In the genomic region with DNA sequence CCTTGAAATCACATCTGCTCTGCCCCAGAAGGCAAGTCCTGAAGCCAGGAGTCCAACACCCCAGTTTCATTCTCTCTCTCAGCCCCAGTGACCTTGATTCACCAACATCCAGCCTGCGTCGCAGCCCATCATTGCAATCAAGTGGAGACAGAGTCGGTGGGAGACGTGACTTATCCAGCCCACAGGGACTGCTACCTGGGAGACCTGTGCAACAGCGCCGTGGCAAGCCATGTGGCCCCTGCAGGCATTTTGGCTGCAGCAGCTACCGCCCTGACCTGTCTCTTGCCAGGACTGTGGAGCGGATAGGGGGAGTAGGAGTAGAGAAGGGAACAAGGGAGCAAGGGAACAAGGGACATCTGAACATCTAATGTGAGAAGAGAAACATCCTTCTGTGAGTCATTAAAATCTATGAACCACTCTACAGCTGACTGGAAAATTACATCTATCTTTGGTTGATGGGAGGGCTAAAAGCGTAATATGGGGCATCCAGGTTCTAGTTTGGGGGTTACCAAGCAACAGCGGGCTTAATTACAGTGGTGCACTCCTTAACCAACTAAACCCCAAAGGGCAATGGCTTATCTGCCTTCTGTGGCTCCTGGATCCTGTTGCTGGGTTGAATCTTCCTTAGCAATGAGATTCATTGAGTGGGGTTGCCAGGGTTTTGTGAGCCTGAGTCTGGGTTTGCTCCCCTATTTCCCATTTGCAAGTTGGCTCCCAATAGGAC, we compare ENCODE assay signal across 1 cellular context.
TF ChIP-seq lines count a peak whose summit lies in the region.

No MANE protein-coding gene starts in this region.

TF ChIP-seq in HepG2, 621 proteins besides CTCF, POLR2A, EP300 and RAD21 (continued from another document):
- TF ChIP-seq, protein P1, sequence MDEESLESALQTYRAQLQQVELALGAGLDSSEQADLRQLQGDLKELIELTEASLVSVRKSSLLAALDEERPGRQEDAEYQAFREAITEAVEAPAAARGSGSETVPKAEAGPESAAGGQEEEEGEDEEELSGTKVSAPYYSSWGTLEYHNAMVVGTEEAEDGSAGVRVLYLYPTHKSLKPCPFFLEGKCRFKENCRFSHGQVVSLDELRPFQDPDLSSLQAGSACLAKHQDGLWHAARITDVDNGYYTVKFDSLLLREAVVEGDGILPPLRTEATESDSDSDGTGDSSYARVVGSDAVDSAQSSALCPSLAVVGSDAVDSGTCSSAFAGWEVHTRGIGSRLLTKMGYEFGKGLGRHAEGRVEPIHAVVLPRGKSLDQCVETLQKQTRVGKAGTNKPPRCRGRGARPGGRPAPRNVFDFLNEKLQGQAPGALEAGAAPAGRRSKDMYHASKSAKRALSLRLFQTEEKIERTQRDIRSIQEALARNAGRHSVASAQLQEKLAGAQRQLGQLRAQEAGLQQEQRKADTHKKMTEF (CRISPR knock-in tag; IDR thresholded peaks at IDR 0.05) = peak; percentile 50; the same call in 1 of the 2 replicates
- TF ChIP-seq ZFP1 (CRISPR knock-in tag; IDR thresholded peaks at IDR 0.05) = 0 out of 2 replicates have a peak, but pooled peaks have one; percentile 37
- TF ChIP-seq STAG1 (CRISPR knock-in tag; IDR thresholded peaks at IDR 0.05) = peak; percentile 77
- peak; percentile 40; the same call in 1 of the 2 replicates for TF ChIP-seq ZNF768 (CRISPR knock-in tag; IDR thresholded peaks at IDR 0.05)
- TF ChIP-seq EZH2 (conservative IDR thresholded peaks at IDR 0.05; ENCODE audit: low read depth, low read length) = 0 out of 2 replicates have a peak, but pooled peaks have one; percentile 45
- TF ChIP-seq MXI1 (IDR thresholded peaks at IDR 0.05; ENCODE audit: borderline replicate concordance, low read depth, low read length) = peak; percentile 55; the same call in 1 of the 3 replicates
- peak; percentile 27 for TF ChIP-seq SKI (IDR thresholded peaks at IDR 0.05; ENCODE audit: partially characterized antibody)
- TF ChIP-seq HNRNPLL (IDR thresholded peaks at IDR 0.05; ENCODE audit: low read depth, low read length, poor library complexity, severe bottlenecking) = peak; percentile 27
- TF ChIP-seq, protein P2, sequence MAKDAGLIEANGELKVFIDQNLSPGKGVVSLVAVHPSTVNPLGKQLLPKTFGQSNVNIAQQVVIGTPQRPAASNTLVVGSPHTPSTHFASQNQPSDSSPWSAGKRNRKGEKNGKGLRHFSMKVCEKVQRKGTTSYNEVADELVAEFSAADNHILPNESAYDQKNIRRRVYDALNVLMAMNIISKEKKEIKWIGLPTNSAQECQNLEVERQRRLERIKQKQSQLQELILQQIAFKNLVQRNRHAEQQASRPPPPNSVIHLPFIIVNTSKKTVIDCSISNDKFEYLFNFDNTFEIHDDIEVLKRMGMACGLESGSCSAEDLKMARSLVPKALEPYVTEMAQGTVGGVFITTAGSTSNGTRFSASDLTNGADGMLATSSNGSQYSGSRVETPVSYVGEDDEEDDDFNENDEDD (CRISPR knock-in tag; IDR thresholded peaks at IDR 0.05; ENCODE audit: borderline replicate concordance) = peak; percentile 37; the same call in 1 of the 2 replicates
- peak; percentile 79; the same call in 1 of the 2 replicates for TF ChIP-seq ZNF614 (CRISPR knock-in tag; IDR thresholded peaks at IDR 0.05; ENCODE audit: borderline replicate concordance)
- TF ChIP-seq, protein P3, sequence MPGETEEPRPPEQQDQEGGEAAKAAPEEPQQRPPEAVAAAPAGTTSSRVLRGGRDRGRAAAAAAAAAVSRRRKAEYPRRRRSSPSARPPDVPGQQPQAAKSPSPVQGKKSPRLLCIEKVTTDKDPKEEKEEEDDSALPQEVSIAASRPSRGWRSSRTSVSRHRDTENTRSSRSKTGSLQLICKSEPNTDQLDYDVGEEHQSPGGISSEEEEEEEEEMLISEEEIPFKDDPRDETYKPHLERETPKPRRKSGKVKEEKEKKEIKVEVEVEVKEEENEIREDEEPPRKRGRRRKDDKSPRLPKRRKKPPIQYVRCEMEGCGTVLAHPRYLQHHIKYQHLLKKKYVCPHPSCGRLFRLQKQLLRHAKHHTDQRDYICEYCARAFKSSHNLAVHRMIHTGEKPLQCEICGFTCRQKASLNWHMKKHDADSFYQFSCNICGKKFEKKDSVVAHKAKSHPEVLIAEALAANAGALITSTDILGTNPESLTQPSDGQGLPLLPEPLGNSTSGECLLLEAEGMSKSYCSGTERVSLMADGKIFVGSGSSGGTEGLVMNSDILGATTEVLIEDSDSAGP (CRISPR knock-in tag; IDR thresholded peaks at IDR 0.05; ENCODE audit: borderline replicate concordance) = peak; percentile 71; the same call in 1 of the 2 replicates
